9 cellular contexts compared by ENCODE assay signal in genomic region chr15:92654662-92655061, GRCh38. TPM values are rescaled to one million over a fixed set of nuclear protein-coding genes. Genes with fewer than 3 reads are reported as not detected.
DNase-seq lines count a peak whose midpoint lies in the region; ATAC-seq, FAIRE-seq and TF ChIP-seq lines count a peak whose summit lies in the region.
"Had no signal": no experiment of that assay in that cellular context is flagged by ENCODE, and none has a peak within 500 bp of the region (broad histone marks: within the 10 kb centered on the region; RNA-seq: fewer than 3 reads in every experiment).

No MANE protein-coding gene starts in this region.

- no peak for TF ChIP-seq POLR2A in GM12878 (IDR thresholded peaks at IDR 0.05; ENCODE audit: low read depth, low read length)

- WGBS in GM12878 (ENCODE audit: insufficient coverage, insufficient replicate concordance, low lambda C conversion rate, missing lambda C conversion rate): 15% methylated on average over 7 of the region's 7 CpGs

- no peaks in the 10 kb centered on the region for H3K4me1 ChIP-seq in A673 (ENCODE audit: insufficient read depth, low read length, poor library complexity, severe bottlenecking)
- H3K4me1 ChIP-seq in GM12878 (ENCODE audit: control insufficient read depth, insufficient read depth, low read length): peaks cover 4% of the 10 kb centered on the region; the same call in 1 of the 2 replicates
- H3K4me1 ChIP-seq in naive thymus-derived CD4-positive, alpha-beta T cell (ENCODE audit: control insufficient read depth in 2 of 2, insufficient read depth in 2 of 2, low read length in 2 of 2): no peaks in the 10 kb centered on the region

- H3K27me3 ChIP-seq in A673 (replicated peaks; ENCODE audit: insufficient read depth, low read depth, low read length, poor library complexity) (peaks cover 50% of the 10 kb centered on the region), GM12878 (replicated peaks in 1 of 2; ENCODE audit: control insufficient read depth in 2 of 2, insufficient read depth in 2 of 2, low read length in 1 of 2) (no peaks in the 10 kb centered on the region)
- peaks cover 0 to 7% of the 10 kb centered on the region in 2 donors for H3K27me3 ChIP-seq in naive thymus-derived CD4-positive, alpha-beta T cell (ENCODE audit: control insufficient read depth in 2 of 2, insufficient read depth in 2 of 2, low read length in 2 of 2)

- no peaks in the 10 kb centered on the region for H3K9me3 ChIP-seq in A673 (ENCODE audit: low read depth, low read length, poor library complexity, severe bottlenecking)
- peaks cover 6% of the 10 kb centered on the region; the same call in 2 of the 3 replicates for H3K9me3 ChIP-seq in GM12878 (replicated peaks; ENCODE audit: control insufficient read depth, insufficient read depth, low read length)
- H3K9me3 ChIP-seq in naive thymus-derived CD4-positive, alpha-beta T cell (ENCODE audit: control insufficient read depth in 2 of 3, low read length in 3 of 3): no peaks in the 10 kb centered on the region

- intact Hi-C loops in A673 (cut with micrococcal nuclease; ENCODE audit: unreplicated experiment) (no loop called here), GM12878 (cut with micrococcal nuclease; ENCODE audit: unreplicated experiment) (loop anchor here (1.0 kb wide), 1 partner anchor 29 kb away; no protein-coding TSS in a partner anchor)
- intact Hi-C loops in naive thymus-derived CD4-positive, alpha-beta T cell (cut with micrococcal nuclease): no loop called here

- H3K4me3 Mint-ChIP-seq in naive thymus-derived CD4-positive, alpha-beta T cell: peak overlapping the region; percentile 14 to 86 (median 76)

- H3K27me3 Mint-ChIP-seq in naive thymus-derived CD4-positive, alpha-beta T cell: peaks cover 6 to 53% (median 44%) of the 10 kb centered on the region in 5 donors

- BruUV-seq in A673 (replicated peaks; lab: Mats Ljungman, UMichigan): no TSS peak
- BruUV-seq in GM12878 (replicated peaks; lab: Mats Ljungman, UMichigan): no TSS peak

- peak overlapping the region; percentile 1; the same call in 1 of the 2 replicates for H3K9ac ChIP-seq in GM12878 (ENCODE audit: control insufficient read depth, insufficient read depth, low read length)

- H3K4me2 ChIP-seq in GM12878 (ENCODE audit: control insufficient read depth, insufficient read depth): peak overlapping the region; percentile 60

- H3K4me3 ChIP-seq in A673 (ENCODE audit: low read depth, low read length, poor library complexity, severe bottlenecking) (peak overlapping the region; percentile 42), GM08714 (ENCODE audit: low read length) (peak overlapping the region; percentile 68), GM12878 (peak overlapping the region; percentile 65)
- no peak overlapping the region for H3K4me3 ChIP-seq in naive thymus-derived CD4-positive, alpha-beta T cell (ENCODE audit: low read length)

- FAIRE-seq in GM12878 (lab: Jason Lieb, UNC): no peak
- no peak for FAIRE-seq in urothelium cell line (lab: Jason Lieb, UNC)

- TF ChIP-seq CTCF in A673 (conservative IDR thresholded peaks at IDR 0.05; ENCODE audit: low read depth, low read length): no peak
- TF ChIP-seq CTCF in GM12878 (IDR thresholded peaks at IDR 0.05 in 2 of 3, conservative IDR thresholded peaks at IDR 0.05 in 1 of 3; ENCODE audit: control insufficient read depth in 2 of 3, extremely low read depth in 1 of 3, insufficient read depth in 1 of 3, low read depth in 3 of 3, low read length in 3 of 3): no peak

- TF ChIP-seq RAD21 in GM12878 (IDR thresholded peaks at IDR 0.05; ENCODE audit: insufficient read depth, low read depth, low read length): no peak

- peaks cover 0 to 22% (median 6%) of the 10 kb centered on the region in 5 donors for H3K36me3 Mint-ChIP-seq in naive thymus-derived CD4-positive, alpha-beta T cell

- DNase-seq in A673 (ENCODE audit: low spot score) (no peak), GM12878 (ENCODE audit: low read depth, low spot score) (no peak), NCI-H1105 (lab: John Stamatoyannopoulos, UW) (no peak), urothelium cell line (ENCODE audit: low spot score) (no peak)
- no peak for DNase-seq in naive thymus-derived CD4-positive, alpha-beta T cell
- DNase-seq: Karpas-422 had no signal

- H3K27ac Mint-ChIP-seq in naive thymus-derived CD4-positive, alpha-beta T cell: no peak overlapping the region

- CTCF ChIA-PET in A673 (lab: Charles Lee) (interaction anchor here (0.6 to 0.7 kb wide), 2 partner anchors 10 to 337 kb away, joined by 4 to 5 read pairs; no protein-coding TSS in a partner anchor), GM12878 (lab: Yijun Ruan, JAX) (interaction anchor here (1.1 to 1.7 kb wide), 4 partner anchors 10 to 60 kb away, joined by 3 to 7 read pairs (median 6); no protein-coding TSS in a partner anchor)
- CTCF ChIA-PET in naive thymus-derived CD4-positive, alpha-beta T cell (lab: Charles Lee): no interaction called here

- peaks cover 4 to 30% (median 22%) of the 10 kb centered on the region in 7 donors for H3K4me1 Mint-ChIP-seq in naive thymus-derived CD4-positive, alpha-beta T cell

- H3K36me3 ChIP-seq in A673 (ENCODE audit: insufficient read depth, low read length, poor library complexity, severe bottlenecking) (no peaks in the 10 kb centered on the region), GM12878 (ENCODE audit: control insufficient read depth in 2 of 2, insufficient read depth in 2 of 2, low read length in 1 of 2) (no peaks in the 10 kb centered on the region; a peak in 1 of 4 replicates)
- no peaks in the 10 kb centered on the region for H3K36me3 ChIP-seq in naive thymus-derived CD4-positive, alpha-beta T cell (ENCODE audit: control insufficient read depth in 2 of 3, insufficient read depth in 3 of 3, low read length in 3 of 3)

- RAD21 ChIA-PET in GM12878 (lab: Charles Lee; ENCODE audit: unreplicated experiment): interaction anchor here (0.6 to 2.5 kb wide), 7 partner anchors 9 to 124 kb away, joined by 3 to 11 read pairs (median 4); no protein-coding TSS in a partner anchor

- H2AFZ ChIP-seq in GM12878 (ENCODE audit: control insufficient read depth, low read depth, low read length): no peak overlapping the region

- no peak for TF ChIP-seq EP300 in GM12878 (IDR thresholded peaks at IDR 0.05; ENCODE audit: borderline replicate concordance in 1 of 2, control insufficient read depth in 1 of 2, low read depth in 2 of 2, low read length in 2 of 2)

- peak; percentile 5; the same call in 2 of the 3 replicates for ATAC-seq in GM12878
- no peak for ATAC-seq in naive thymus-derived CD4-positive, alpha-beta T cell
- no peak for ATAC-seq in SK-N-SH treated with all-trans-retinoic acid at 6 μM for 48 hours
- ATAC-seq in GM21390 (IDR thresholded peaks at IDR 0.05; ENCODE audit: unreplicated experiment): no peak

- in situ Hi-C loops in GM12878 (cut with MboI): loop anchor here (10.0 kb wide), 1 partner anchor 260 kb away; no protein-coding TSS in a partner anchor

- no peaks in the 10 kb centered on the region for H4K20me1 ChIP-seq in GM12878 (ENCODE audit: control insufficient read depth, insufficient read depth)

- POLR2A ChIA-PET in A673 (lab: Charles Lee; ENCODE audit: low non-redundant PET): no interaction called here
- POLR2A ChIA-PET in GM12878 (lab: Charles Lee): interaction anchor here (5.6 kb wide), 1 partner anchor 10 kb away, joined by 25 read pairs; no protein-coding TSS in a partner anchor
- POLR2A ChIA-PET in naive thymus-derived CD4-positive, alpha-beta T cell (lab: Charles Lee): no interaction called here

- H3K27ac ChIP-seq in A673 (ENCODE audit: low read depth, low read length, poor library complexity, severe bottlenecking): no peak overlapping the region
- H3K27ac ChIP-seq in GM12878 (ENCODE audit: control insufficient read depth, insufficient read depth): no peak overlapping the region
- no peak overlapping the region for H3K27ac ChIP-seq in naive thymus-derived CD4-positive, alpha-beta T cell (ENCODE audit: low read depth, low read length)

- peaks cover 45% of the 10 kb centered on the region for H3K79me2 ChIP-seq in GM12878 (ENCODE audit: control insufficient read depth, insufficient read depth, low read length)

- SMC1A ChIA-PET in GM12878 (lab: Charles Lee; ENCODE audit: uncharacterized antibody, unreplicated experiment): interaction anchor here (0.6 to 3.4 kb wide), 5 partner anchors 8 to 25 kb away, joined by 3 to 15 read pairs (median 6); no protein-coding TSS in a partner anchor

- H3K9me3 Mint-ChIP-seq in naive thymus-derived CD4-positive, alpha-beta T cell: peaks cover 0 to 5% (median 0%) of the 10 kb centered on the region in 11 donors

TF ChIP-seq in GM12878, 131 proteins besides CTCF, POLR2A, EP300 and RAD21 (continues in another document):
- TF ChIP-seq CBX3 (IDR thresholded peaks at IDR 0.05; ENCODE audit: borderline replicate concordance, low read depth): no peak
- no peak for TF ChIP-seq NR2C2 (IDR thresholded peaks at IDR 0.05; ENCODE audit: borderline replicate concordance, control insufficient read depth, insufficient read length, low read depth)
- no peak for TF ChIP-seq ESRRA (IDR thresholded peaks at IDR 0.05; ENCODE audit: low read length)
- TF ChIP-seq IKZF1 (conservative IDR thresholded peaks at IDR 0.05): no peak

TF ChIP-seq in SK-N-SH treated with all-trans-retinoic acid at 6 μM for 48 hours, 23 proteins besides CTCF, POLR2A, EP300 and RAD21 (continues in another document):
- TF ChIP-seq ISL1 (CRISPR knock-in tag; IDR thresholded peaks at IDR 0.05): no peak

RNA-seq across cellular contexts. Expression of gene FAM174B, which starts 0.9 kb away (rescaled TPM):
- total RNA-seq in A673 (2021) (2.7 and 3.7 TPM in 2 replicates), GM12878 (2014; rRNA removed) (3.0 and 4.1 TPM in 2 replicates), GM12878 (2014; rRNA removed; fragmentation: Illumina TruSeq; extraction: Trizol) (2.8 and 3.9 TPM in 2 replicates), GM12878 (2021) (8.0 and 10.7 TPM in 2 replicates)
- 19.8 and 20.0 TPM in 2 replicates for total RNA-seq in GM12878 (2013; cell fraction: nucleolus; rRNA removed)
- polyA plus RNA-seq in GM12878 (2011; ENCODE audit: low read depth): 11.6 TPM
- polyA plus RNA-seq in GM12878 (2011; rRNA removed) (12.1 and 15.9 TPM in 2 replicates), GM12878 (2014; fragmentation: Illumina TruSeq; extraction: Trizol) (6.6 and 7.0 TPM in 2 replicates), GM12878 (2014; fragmentation: Nextera tagmentation; extraction: Ambion mirVana) (1 to 10 TPM in 1 of 2 experiments, under 1 TPM in 1; 0.71 to 2.4 TPM), GM12878 (2014; rRNA removed) (4.3 and 5.3 TPM in 2 replicates), GM12878 (2016; fragmentation: Nextera tagmentation; extraction: Ambion mirVana) (1 to 10 TPM; 4.1 to 6.5 TPM)
- polyA plus RNA-seq in GM12878 (2011; cell fraction: cytosol; rRNA removed): 12.6 and 20.8 TPM in 2 replicates
- 5.0 and 7.8 TPM in 2 replicates for polyA plus RNA-seq in GM12878 (2011; cell fraction: nucleus; rRNA removed)
- polyA plus RNA-seq in GM12878 (2012): 27.8 and 39.8 TPM in 2 replicates
- 20.9 and 22.8 TPM in 2 replicates for polyA minus RNA-seq in GM12878 (2011; rRNA and poly(A)+ RNA removed)
- polyA minus RNA-seq in GM12878 (2011; cell fraction: cytosol; rRNA and poly(A)+ RNA removed): 5.3 and 10.3 TPM in 2 replicates
- polyA minus RNA-seq in GM12878 (2011; cell fraction: nucleus; rRNA and poly(A)+ RNA removed): 7.4 and 21.9 TPM in 2 replicates
- 10 to 100 TPM in 2 of 5 experiments, 1 to 10 TPM in 3; 5.2 to 15.9 (median 6.7) TPM for total RNA-seq in naive thymus-derived CD4-positive, alpha-beta T cell
- 1 to 10 TPM; 3.5 to 7.1 TPM for polyA plus RNA-seq in naive thymus-derived CD4-positive, alpha-beta T cell
